Comparison of ENCODE assay signal across 8 cellular contexts in the genomic region with DNA sequence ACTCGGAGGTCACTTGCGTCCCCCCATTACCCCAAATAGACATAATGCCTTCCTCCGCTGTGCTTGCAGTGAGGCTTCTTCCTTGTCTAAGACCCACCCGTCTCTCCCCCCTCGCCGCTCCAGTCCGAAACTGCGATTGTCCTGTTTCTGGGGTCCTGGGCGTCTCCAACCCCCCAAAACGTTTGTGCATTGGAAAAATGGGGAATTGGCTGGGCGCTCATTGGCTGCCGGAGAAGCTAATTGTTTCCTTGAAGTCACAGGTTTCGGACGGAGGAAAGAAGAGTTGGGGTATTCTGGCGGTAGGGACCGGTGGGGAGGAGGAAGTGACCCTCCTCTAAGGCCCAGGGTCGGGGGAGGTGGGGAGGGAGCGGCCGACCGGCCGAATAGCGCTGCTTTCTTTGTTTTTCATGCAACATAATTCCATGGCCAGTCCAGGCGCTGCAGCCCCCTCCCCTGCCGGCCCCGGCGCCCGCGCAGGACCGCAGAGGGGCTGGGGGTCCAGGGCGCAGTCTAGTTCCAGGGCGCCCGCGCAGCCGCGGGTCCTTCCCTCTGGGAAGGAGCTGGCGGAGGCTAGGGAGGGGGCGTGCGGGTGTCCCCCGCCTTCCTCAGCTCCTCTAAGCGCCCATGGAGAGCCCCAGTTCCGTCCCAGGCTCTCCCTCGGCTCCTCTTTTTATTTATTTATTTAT. TPM values are rescaled to one million over a fixed set of nuclear protein-coding genes. Genes with fewer than 3 reads are reported as not detected.
DNase-seq lines count a peak whose midpoint lies in the region; ATAC-seq, FAIRE-seq and TF ChIP-seq lines count a peak whose summit lies in the region.

No MANE protein-coding gene starts in this region.

- TF ChIP-seq EP300 in neural cell (conservative IDR thresholded peaks at IDR 0.05; ENCODE audit: poor library complexity, severe bottlenecking) = no peak

- no peak overlapping the region for H3K9ac ChIP-seq in neural cell (ENCODE audit: low read length)

- intact Hi-C loops in natural killer cell (cut with micrococcal nuclease) = no loop called here
- intact Hi-C loops in vagina (cut with DNase I) = no loop called here

- no peaks in the 10 kb centered on the region for H4K20me1 ChIP-seq in neural cell (ENCODE audit: insufficient read depth)

- H3K4me1 Mint-ChIP-seq in natural killer cell = no peaks in the 10 kb centered on the region
- H3K4me1 Mint-ChIP-seq in natural killer cell treated with Interleukin-12 subunit alpha and Interleukin-12 subunit beta and Interleukin-15 and Interleukin-18, amount 100 ng/mL, for 72 hours (ENCODE audit: low read depth in 2 of 2) = peaks cover 0 to 12% of the 10 kb centered on the region in 2 donors

- peak overlapping the region; percentile 53 for H3K4me3 ChIP-seq in fibroblast of pulmonary artery (replicated peaks; ENCODE audit: low read depth, low read length)
- H3K4me3 ChIP-seq in neural cell (ENCODE audit: low read length) = peak overlapping the region; percentile 50
- peak overlapping the region; percentile 47 to 54 for H3K4me3 ChIP-seq in vagina

- FAIRE-seq in HTR-8/SVneo (lab: Jason Lieb, UNC) = no peak

- H3K4me3 Mint-ChIP-seq in natural killer cell = peak overlapping the region; percentile 25
- no peak overlapping the region for H3K4me3 Mint-ChIP-seq in natural killer cell treated with Interleukin-12 subunit alpha and Interleukin-12 subunit beta and Interleukin-15 and Interleukin-18, amount 100 ng/mL, for 72 hours

- H3K27ac ChIP-seq in neural cell (ENCODE audit: low read length) (no peak overlapping the region), vagina (no peak overlapping the region)

- peaks cover 40% of the 10 kb centered on the region for H3K27me3 ChIP-seq in neural cell (ENCODE audit: insufficient read depth, low read depth, low read length)
- H3K27me3 ChIP-seq in vagina = no peaks in the 10 kb centered on the region

- H3K9me3 ChIP-seq in neural cell (ENCODE audit: low read length) (no peaks in the 10 kb centered on the region), vagina (no peaks in the 10 kb centered on the region)

- TF ChIP-seq CTCF in natural killer cell (IDR thresholded peaks at IDR 0.05) (no peak), fibroblast of pulmonary artery (IDR thresholded peaks at IDR 0.05; ENCODE audit: low read length, missing control alignments) (no peak), neural cell (IDR thresholded peaks at IDR 0.05; ENCODE audit: poor library complexity, severe bottlenecking) (no peak), vagina (IDR thresholded peaks at IDR 0.05) (no peak)

- H3K9me3 Mint-ChIP-seq in natural killer cell = no peaks in the 10 kb centered on the region
- no peaks in the 10 kb centered on the region for H3K9me3 Mint-ChIP-seq in natural killer cell treated with Interleukin-12 subunit alpha and Interleukin-12 subunit beta and Interleukin-15 and Interleukin-18, amount 100 ng/mL, for 72 hours

- H3K9me2 ChIP-seq in neural cell (ENCODE audit: insufficient read depth, low read length) = no peaks in the 10 kb centered on the region

- H3K4me1 ChIP-seq in vagina = peaks cover 20% of the 10 kb centered on the region

- H3K4me2 ChIP-seq in neural cell (ENCODE audit: low read length) = no peak overlapping the region

- H3K27me3 Mint-ChIP-seq in natural killer cell (ENCODE audit: low read depth in 2 of 2) = peaks cover 17 to 24% of the 10 kb centered on the region in 2 donors
- peaks cover 13 to 19% of the 10 kb centered on the region in 2 donors for H3K27me3 Mint-ChIP-seq in natural killer cell treated with Interleukin-12 subunit alpha and Interleukin-12 subunit beta and Interleukin-15 and Interleukin-18, amount 100 ng/mL, for 72 hours

- H3K79me2 ChIP-seq in neural cell (replicated peaks; ENCODE audit: insufficient read depth, low read length) = no peaks in the 10 kb centered on the region

- H2AFZ ChIP-seq in neural cell (ENCODE audit: low read depth, low read length) = no peak overlapping the region

- DNase-seq in natural killer cell = no peak
- DNase-seq in natural killer cell treated with Interleukin-12 subunit alpha and Interleukin-12 subunit beta and Interleukin-15 and Interleukin-18, amount 100 ng/mL, for 72 hours (ENCODE audit: low spot score) = no peak
- DNase-seq in fibroblast of pulmonary artery (ENCODE audit: low read depth) = no peak
- no peak for DNase-seq in vagina (ENCODE audit: extremely low spot score in 2 of 2)
- no peak for DNase-seq in Kasumi-1 (lab: John Stamatoyannopoulos, UW)
- no peak for DNase-seq in HTR-8/SVneo (ENCODE audit: insufficient read length, low spot score)
- no peak for DNase-seq in C1 segment of cervical spinal cord (lab: John Stamatoyannopoulos, UW)

- no peak for TF ChIP-seq RAD21 in neural cell (conservative IDR thresholded peaks at IDR 0.05)

- H3K27ac Mint-ChIP-seq in natural killer cell = no peak overlapping the region
- no peak overlapping the region for H3K27ac Mint-ChIP-seq in natural killer cell treated with Interleukin-12 subunit alpha and Interleukin-12 subunit beta and Interleukin-15 and Interleukin-18, amount 100 ng/mL, for 72 hours

- H3K36me3 ChIP-seq in neural cell (ENCODE audit: insufficient read depth, low read length) (no peaks in the 10 kb centered on the region), vagina (no peaks in the 10 kb centered on the region)

- ATAC-seq in natural killer cell = no peak
- ATAC-seq in natural killer cell treated with Interleukin-12 subunit alpha and Interleukin-12 subunit beta and Interleukin-15 and Interleukin-18, amount 100 ng/mL, for 72 hours = no peak

- H3K36me3 Mint-ChIP-seq in natural killer cell = no peaks in the 10 kb centered on the region
- no peaks in the 10 kb centered on the region for H3K36me3 Mint-ChIP-seq in natural killer cell treated with Interleukin-12 subunit alpha and Interleukin-12 subunit beta and Interleukin-15 and Interleukin-18, amount 100 ng/mL, for 72 hours

- no peak for TF ChIP-seq POLR2A in vagina (IDR thresholded peaks at IDR 0.05)

- H3F3A ChIP-seq in neural cell (ENCODE audit: insufficient read depth, low read length, poor library complexity, severe bottlenecking) = no peaks in the 10 kb centered on the region

TF ChIP-seq in neural cell, 6 proteins besides CTCF, POLR2A, EP300 and RAD21:
- TF ChIP-seq, protein P1, sequence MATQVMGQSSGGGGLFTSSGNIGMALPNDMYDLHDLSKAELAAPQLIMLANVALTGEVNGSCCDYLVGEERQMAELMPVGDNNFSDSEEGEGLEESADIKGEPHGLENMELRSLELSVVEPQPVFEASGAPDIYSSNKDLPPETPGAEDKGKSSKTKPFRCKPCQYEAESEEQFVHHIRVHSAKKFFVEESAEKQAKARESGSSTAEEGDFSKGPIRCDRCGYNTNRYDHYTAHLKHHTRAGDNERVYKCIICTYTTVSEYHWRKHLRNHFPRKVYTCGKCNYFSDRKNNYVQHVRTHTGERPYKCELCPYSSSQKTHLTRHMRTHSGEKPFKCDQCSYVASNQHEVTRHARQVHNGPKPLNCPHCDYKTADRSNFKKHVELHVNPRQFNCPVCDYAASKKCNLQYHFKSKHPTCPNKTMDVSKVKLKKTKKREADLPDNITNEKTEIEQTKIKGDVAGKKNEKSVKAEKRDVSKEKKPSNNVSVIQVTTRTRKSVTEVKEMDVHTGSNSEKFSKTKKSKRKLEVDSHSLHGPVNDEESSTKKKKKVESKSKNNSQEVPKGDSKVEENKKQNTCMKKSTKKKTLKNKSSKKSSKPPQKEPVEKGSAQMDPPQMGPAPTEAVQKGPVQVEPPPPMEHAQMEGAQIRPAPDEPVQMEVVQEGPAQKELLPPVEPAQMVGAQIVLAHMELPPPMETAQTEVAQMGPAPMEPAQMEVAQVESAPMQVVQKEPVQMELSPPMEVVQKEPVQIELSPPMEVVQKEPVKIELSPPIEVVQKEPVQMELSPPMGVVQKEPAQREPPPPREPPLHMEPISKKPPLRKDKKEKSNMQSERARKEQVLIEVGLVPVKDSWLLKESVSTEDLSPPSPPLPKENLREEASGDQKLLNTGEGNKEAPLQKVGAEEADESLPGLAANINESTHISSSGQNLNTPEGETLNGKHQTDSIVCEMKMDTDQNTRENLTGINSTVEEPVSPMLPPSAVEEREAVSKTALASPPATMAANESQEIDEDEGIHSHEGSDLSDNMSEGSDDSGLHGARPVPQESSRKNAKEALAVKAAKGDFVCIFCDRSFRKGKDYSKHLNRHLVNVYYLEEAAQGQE (IDR thresholded peaks at IDR 0.05; ENCODE audit: borderline replicate concordance) = no peak
- TF ChIP-seq MXI1 (conservative IDR thresholded peaks at IDR 0.05; ENCODE audit: poor library complexity, severe bottlenecking) (no peak), EZH2 (IDR thresholded peaks at IDR 0.05; ENCODE audit: borderline replicate concordance, insufficient read depth, low read length, poor library complexity, severe bottlenecking) (no peak), POLR2AphosphoS5 (IDR thresholded peaks at IDR 0.05) (no peak), TAF1 (IDR thresholded peaks at IDR 0.05; ENCODE audit: low read depth) (no peak), SMC3 (conservative IDR thresholded peaks at IDR 0.05; ENCODE audit: poor library complexity) (no peak)

RNA-seq across cellular contexts. Expression of a gene that starts 12.7 kb away (rescaled TPM):
- total RNA-seq in natural killer cell (100 to 1,000 TPM in 2 of 3 donors, 10 to 100 TPM in 1; 70.3 to 129 (median 100) TPM), vagina (80.8 TPM)
- 10 to 100 TPM; 26.7 to 32.3 TPM for total RNA-seq in natural killer cell treated with Interleukin-12 subunit alpha and Interleukin-12 subunit beta and Interleukin-15 and Interleukin-18, amount 100 ng/mL, for 72 hours
- polyA plus RNA-seq in neural cell = 0.12 and 0.35 TPM in 2 replicates
- polyA minus RNA-seq in neural cell = 0.24 and 0.35 TPM in 2 replicates

RNA-seq across cellular contexts. Expression of a gene that starts 49.2 kb away (rescaled TPM):
- total RNA-seq in natural killer cell (10 to 100 TPM; 39.0 to 47.4 (median 40.3) TPM), vagina (68.5 TPM)
- total RNA-seq in natural killer cell treated with Interleukin-12 subunit alpha and Interleukin-12 subunit beta and Interleukin-15 and Interleukin-18, amount 100 ng/mL, for 72 hours = 100 to 1,000 TPM in 1 of 2 donors, 10 to 100 TPM in 1; 57.6 to 108 TPM
- 137 and 139 TPM in 2 replicates for polyA plus RNA-seq in neural cell
- polyA minus RNA-seq in neural cell = 34.3 and 38.3 TPM in 2 replicates

RNA-seq across cellular contexts. Expression of a gene that starts 49.3 kb away (rescaled TPM):
- 10 to 100 TPM; 31.5 to 52.3 (median 48.5) TPM for total RNA-seq in natural killer cell
- 10 to 100 TPM; 32.8 to 62.9 TPM for total RNA-seq in natural killer cell treated with Interleukin-12 subunit alpha and Interleukin-12 subunit beta and Interleukin-15 and Interleukin-18, amount 100 ng/mL, for 72 hours
- 9.5 and 12.9 TPM in 2 replicates for polyA plus RNA-seq in neural cell
- 22.1 and 24.6 TPM in 2 replicates for polyA minus RNA-seq in neural cell
- 8.3 TPM for total RNA-seq in vagina
